ENCODE assay signal across 11 cellular contexts in the genomic region with DNA sequence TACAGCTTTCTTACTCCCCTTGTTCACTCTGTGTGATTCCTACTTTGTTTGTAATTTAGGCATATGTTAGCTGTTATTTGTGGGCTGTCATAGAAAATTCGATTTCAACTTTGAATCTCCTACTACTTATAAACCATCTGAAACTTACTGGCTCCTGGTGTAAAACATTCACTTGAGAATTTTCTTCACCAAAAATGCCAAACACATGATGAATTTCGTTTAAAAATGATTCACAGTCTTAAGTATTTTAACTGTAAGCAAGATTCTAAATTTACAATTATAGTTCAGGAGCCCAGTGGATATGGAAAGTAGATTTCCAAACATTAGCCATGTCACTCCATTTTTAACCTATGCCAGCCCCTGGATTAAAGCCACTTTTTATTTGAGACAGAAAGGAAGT. TPM values are rescaled to one million over a fixed set of nuclear protein-coding genes. Genes with fewer than 3 reads are reported as not detected.
A peak's percentile ranks its signal among the peaks of the same experiment; 100 is the strongest.
DNase-seq lines count a peak whose midpoint lies in the region; ATAC-seq, FAIRE-seq and TF ChIP-seq lines count a peak whose summit lies in the region.
"Had no signal": no experiment of that assay in that cellular context is flagged by ENCODE, and none has a peak within 500 bp of the region (broad histone marks: within the 10 kb centered on the region; RNA-seq: fewer than 3 reads in every experiment).

No MANE protein-coding gene starts in this region.

- no peak overlapping the region for H3K27ac Mint-ChIP-seq in type B pancreatic cell
- H3K27ac Mint-ChIP-seq: T-helper 1 cell treated with Interleukin-12 subunit alpha and Interleukin-12 subunit beta and Interleukin-4 antibody, amounts not matched to agents 30 μg/mL and 1 μg/mL, for 36 hours had no signal

- intact Hi-C loops in GM12878 (cut with micrococcal nuclease; ENCODE audit: unreplicated experiment): no loop called here

- peak; percentile 48 for DNase-seq in HT1080 (ENCODE audit: low read depth)
- DNase-seq in GM12878 (ENCODE audit: low read depth, low spot score): no peak
- peak; percentile 75 for DNase-seq in mesenchymal stem cell
- DNase-seq in type B pancreatic cell (ENCODE audit: extremely low spot score, unreplicated experiment): no peak
- no peak for DNase-seq in epidermal melanocyte (ENCODE audit: insufficient read length, low spot score)
- DNase-seq: activated CD8-positive, alpha-beta memory T cell treated with anti-CD3 and anti-CD28 coated beads, Interleukin-2, amount 50 U/mL, for 4 hours had no signal

- no peak overlapping the region for H2BK5ac ChIP-seq in mesenchymal stem cell (ENCODE audit: low read depth, low read length, poor library complexity, severe bottlenecking)

- H2AFZ ChIP-seq in GM12878 (ENCODE audit: control insufficient read depth, low read depth, low read length): no peak overlapping the region
- H2AFZ ChIP-seq in mesenchymal stem cell (ENCODE audit: low read depth, low read length): no peak overlapping the region

- peaks cover 36% of the 10 kb centered on the region for H3K27me3 Mint-ChIP-seq in type B pancreatic cell

- H2AK5ac ChIP-seq in mesenchymal stem cell (ENCODE audit: low read length, severe bottlenecking): no peak overlapping the region

- H3K4me1 ChIP-seq in GM12878 (ENCODE audit: control insufficient read depth, insufficient read depth, low read length): peaks cover 21% of the 10 kb centered on the region
- peaks cover 6% of the 10 kb centered on the region for H3K4me1 ChIP-seq in mesenchymal stem cell (ENCODE audit: control insufficient read depth, insufficient read depth, low read depth, low read length)

- H3K27me3 ChIP-seq in GM12878 (replicated peaks in 1 of 2; ENCODE audit: control insufficient read depth in 2 of 2, insufficient read depth in 2 of 2, low read length in 1 of 2) (peaks cover 0 to 15% of the 10 kb centered on the region in 2 experiments), mesenchymal stem cell (ENCODE audit: control insufficient read depth in 1 of 2, insufficient read depth in 1 of 2, low read length in 2 of 2) (no peaks in the 10 kb centered on the region)

- SMC1A ChIA-PET in GM12878 (lab: Charles Lee; ENCODE audit: uncharacterized antibody, unreplicated experiment): interaction anchor here (1.0 to 1.1 kb wide), 2 partner anchors 40 to 91 kb away, joined by 3 to 4 read pairs; a partner anchor contains a TSS

- no peak overlapping the region for H3K9ac ChIP-seq in GM12878 (ENCODE audit: control insufficient read depth, insufficient read depth, low read length)
- peak overlapping the region; percentile 94 for H3K9ac ChIP-seq in mesenchymal stem cell (ENCODE audit: low read length)

- no TSS peak for BruUV-seq in GM12878 (replicated peaks; lab: Mats Ljungman, UMichigan)

- no peak overlapping the region for H4K91ac ChIP-seq in mesenchymal stem cell (ENCODE audit: low read length)

- H3K27ac ChIP-seq in GM12878 (ENCODE audit: control insufficient read depth, insufficient read depth) (no peak overlapping the region), mesenchymal stem cell (ENCODE audit: low read length, poor library complexity, severe bottlenecking) (peak overlapping the region; percentile 34)

- no peaks in the 10 kb centered on the region for H4K20me1 ChIP-seq in GM12878 (ENCODE audit: control insufficient read depth, insufficient read depth)

- no peak for TF ChIP-seq CTCF in GM12878 (IDR thresholded peaks at IDR 0.05 in 2 of 3, conservative IDR thresholded peaks at IDR 0.05 in 1 of 3; ENCODE audit: control insufficient read depth in 2 of 3, extremely low read depth in 1 of 3, insufficient read depth in 1 of 3, low read depth in 3 of 3, low read length in 3 of 3)
- TF ChIP-seq CTCF in type B pancreatic cell (conservative IDR thresholded peaks at IDR 0.05): no peak

- H3K36me3 Mint-ChIP-seq in type B pancreatic cell: peaks cover 4% of the 10 kb centered on the region

- no peak for ATAC-seq in GM12878
- ATAC-seq in HG02610 (IDR thresholded peaks at IDR 0.05; ENCODE audit: unreplicated experiment): no peak
- ATAC-seq in HG03095 (IDR thresholded peaks at IDR 0.05; ENCODE audit: unreplicated experiment): no peak

- CTCF ChIA-PET in GM12878 (lab: Yijun Ruan, JAX): interaction anchor here (0.8 to 8.1 kb wide), 3 partner anchors 9 to 91 kb away, joined by 3 to 111 read pairs (median 10); no protein-coding TSS in a partner anchor

- no peak overlapping the region for H3K14ac ChIP-seq in mesenchymal stem cell (ENCODE audit: low read length in 2 of 2)

- H2BK15ac ChIP-seq in mesenchymal stem cell (ENCODE audit: low read depth, poor library complexity, severe bottlenecking): no peak overlapping the region

- H3K4ac ChIP-seq in mesenchymal stem cell (ENCODE audit: low read depth in 1 of 2, low read length in 2 of 2): no peak overlapping the region

- H2BK12ac ChIP-seq in mesenchymal stem cell (ENCODE audit: low read length in 2 of 2): no peak overlapping the region

- no peaks in the 10 kb centered on the region for H3K9me3 ChIP-seq in GM12878 (replicated peaks; ENCODE audit: control insufficient read depth, insufficient read depth, low read length)
- no peaks in the 10 kb centered on the region for H3K9me3 ChIP-seq in mesenchymal stem cell (ENCODE audit: control insufficient read depth, low read length)

- RAD21 ChIA-PET in GM12878 (lab: Charles Lee; ENCODE audit: unreplicated experiment): interaction anchor here (1.4 kb wide), 1 partner anchor 38 kb away, joined by 3 read pairs; no protein-coding TSS in a partner anchor

- POLR2A ChIA-PET in GM12878 (lab: Charles Lee): no interaction called here

- no peak overlapping the region for H4K8ac ChIP-seq in mesenchymal stem cell (ENCODE audit: low read length)

- 0% methylated on average over 2 of the region's 2 CpGs for WGBS in GM12878 (ENCODE audit: insufficient coverage, insufficient replicate concordance, low lambda C conversion rate, missing lambda C conversion rate)
- no CpG with 5 or more reads among the region's 2 CpGs for WGBS in mesenchymal stem cell

- H3K23ac ChIP-seq in mesenchymal stem cell (ENCODE audit: low read length in 2 of 2): no peak overlapping the region

- H3K79me1 ChIP-seq in mesenchymal stem cell (replicated peaks; ENCODE audit: low read length, poor library complexity, severe bottlenecking): peaks cover 1% of the 10 kb centered on the region

- H3K9me3 Mint-ChIP-seq in type B pancreatic cell: no peaks in the 10 kb centered on the region
- H3K9me3 Mint-ChIP-seq: T-helper 1 cell treated with Interleukin-12 subunit alpha and Interleukin-12 subunit beta and Interleukin-4 antibody, amounts not matched to agents 30 μg/mL and 1 μg/mL, for 36 hours had no signal

- no peak overlapping the region for H3K4me3 ChIP-seq in GM12878
- H3K4me3 ChIP-seq in mesenchymal stem cell (ENCODE audit: insufficient read depth in 1 of 2, low read depth in 1 of 2, low read length in 2 of 2): peak overlapping the region in 1 of 2 experiments; percentile 85

- H3K4me3 Mint-ChIP-seq in type B pancreatic cell: peak overlapping the region; percentile 88
- H3K4me3 Mint-ChIP-seq: T-helper 1 cell treated with Interleukin-12 subunit alpha and Interleukin-12 subunit beta and Interleukin-4 antibody, amounts not matched to agents 30 μg/mL and 1 μg/mL, for 36 hours had no signal

- H3K18ac ChIP-seq in mesenchymal stem cell (ENCODE audit: low read depth in 1 of 2, low read length in 2 of 2): no peak overlapping the region

- TF ChIP-seq POLR2A in GM12878 (IDR thresholded peaks at IDR 0.05; ENCODE audit: low read depth, low read length): no peak

- TF ChIP-seq EP300 in GM12878 (IDR thresholded peaks at IDR 0.05; ENCODE audit: borderline replicate concordance in 1 of 2, control insufficient read depth in 1 of 2, low read depth in 2 of 2, low read length in 2 of 2): no peak

- H3K4me1 Mint-ChIP-seq in type B pancreatic cell (ENCODE audit: unreplicated experiment): peaks cover 21% of the 10 kb centered on the region

- no peak overlapping the region for H2BK120ac ChIP-seq in mesenchymal stem cell (ENCODE audit: low read depth, low read length)

- TF ChIP-seq RAD21 in GM12878 (IDR thresholded peaks at IDR 0.05; ENCODE audit: insufficient read depth, low read depth, low read length): no peak

- in situ Hi-C loops in GM12878 (cut with MboI): no loop called here

- H3K79me2 ChIP-seq in GM12878 (ENCODE audit: control insufficient read depth, insufficient read depth, low read length): no peaks in the 10 kb centered on the region

- H3K36me3 ChIP-seq in GM12878 (ENCODE audit: control insufficient read depth in 2 of 2, insufficient read depth in 2 of 2, low read length in 1 of 2) (no peaks in the 10 kb centered on the region), mesenchymal stem cell (ENCODE audit: control insufficient read depth in 1 of 2, insufficient read depth in 2 of 2, low read depth in 1 of 2, low read length in 2 of 2) (no peaks in the 10 kb centered on the region)

- H3K4me2 ChIP-seq in GM12878 (ENCODE audit: control insufficient read depth, insufficient read depth) (no peak overlapping the region), mesenchymal stem cell (ENCODE audit: low read length, poor library complexity, severe bottlenecking) (no peak overlapping the region)

- no peak for FAIRE-seq in GM12878 (lab: Jason Lieb, UNC)
- FAIRE-seq: bronchial epithelial cell had no signal

RNA-seq across cellular contexts. Expression of a gene that starts 3.1 kb away (rescaled TPM):
- 13.1 and 18.1 TPM in 2 replicates for total RNA-seq in HT1080 (2014; rRNA removed; shearing (Covaris generic))
- 9.6 and 12.9 TPM in 2 replicates for polyA plus RNA-seq in HT1080 (2015; cell fraction: cytosol; rRNA removed)
- 8.5 and 8.8 TPM in 2 replicates for polyA plus RNA-seq in HT1080 (2015; cell fraction: nucleus; rRNA removed)
- total RNA-seq in GM12878 (2013; cell fraction: nucleolus; rRNA removed): 0.20 and 0.38 TPM in 2 replicates
- total RNA-seq in GM12878 (2014; rRNA removed) (0.05 and 0.11 TPM in 2 replicates), GM12878 (2014; rRNA removed; fragmentation: Illumina TruSeq; extraction: Trizol) (not detected in 2 replicates), GM12878 (2021) (0.21 and 0.77 TPM in 2 replicates), type B pancreatic cell (ENCODE audit: low replicate concordance) (0.88 and 45.4 TPM in 2 replicates)
- not detected for polyA plus RNA-seq in GM12878 (2011; ENCODE audit: low read depth)
- polyA plus RNA-seq in GM12878 (2011; rRNA removed) (0.04 and 0.10 TPM in 2 replicates), GM12878 (2014; fragmentation: Illumina TruSeq; extraction: Trizol) (0.01 TPM in 1 of 2 replicates, not detected in the other), GM12878 (2014; fragmentation: Nextera tagmentation; extraction: Ambion mirVana) (under 1 TPM; 0.02 to 0.05 TPM), GM12878 (2014; rRNA removed) (0.40 TPM in 1 of 2 replicates, not detected in the other), GM12878 (2016; fragmentation: Nextera tagmentation; extraction: Ambion mirVana) (under 1 TPM; 0.05 to 0.19 TPM)
- polyA plus RNA-seq in GM12878 (2011; cell fraction: cytosol; rRNA removed): 0.12 TPM in 1 of 2 replicates, not detected in the other
- polyA plus RNA-seq in GM12878 (2011; cell fraction: nucleus; rRNA removed): 0.03 and 0.06 TPM in 2 replicates
- 0.06 TPM in 1 of 2 replicates, not detected in the other for polyA plus RNA-seq in GM12878 (2012)
- polyA minus RNA-seq in GM12878 (2011; rRNA and poly(A)+ RNA removed): 0.15 and 0.31 TPM in 2 replicates
- not detected in 2 replicates for polyA minus RNA-seq in GM12878 (2011; cell fraction: cytosol; rRNA and poly(A)+ RNA removed)
- 0.29 and 0.36 TPM in 2 replicates for polyA minus RNA-seq in GM12878 (2011; cell fraction: nucleus; rRNA and poly(A)+ RNA removed)
- polyA plus RNA-seq in mesenchymal stem cell (2013, experiment 1 of 2): 39.3 TPM
- 41.4 TPM for polyA plus RNA-seq in mesenchymal stem cell (2013, experiment 2 of 2)
- polyA plus RNA-seq: neural cell had no signal

RNA-seq across cellular contexts. Expression of a gene that starts 41.0 kb away (rescaled TPM):
- total RNA-seq in HT1080 (2014; rRNA removed; shearing (Covaris generic)): 16.5 and 17.4 TPM in 2 replicates
- polyA plus RNA-seq in HT1080 (2015; cell fraction: cytosol; rRNA removed): 17.2 and 19.7 TPM in 2 replicates
- 24.9 and 29.1 TPM in 2 replicates for polyA plus RNA-seq in HT1080 (2015; cell fraction: nucleus; rRNA removed)
- total RNA-seq in GM12878 (2013; cell fraction: nucleolus; rRNA removed): 47.7 and 58.3 TPM in 2 replicates
- total RNA-seq in GM12878 (2014; rRNA removed) (12.9 and 13.2 TPM in 2 replicates), GM12878 (2014; rRNA removed; fragmentation: Illumina TruSeq; extraction: Trizol) (18.4 and 21.1 TPM in 2 replicates), GM12878 (2021) (15.2 and 15.5 TPM in 2 replicates), type B pancreatic cell (ENCODE audit: low replicate concordance) (14.5 and 20.7 TPM in 2 replicates)
- 10.7 TPM for polyA plus RNA-seq in GM12878 (2011; ENCODE audit: low read depth)
- polyA plus RNA-seq in GM12878 (2011; rRNA removed) (40.3 and 57.9 TPM in 2 replicates), GM12878 (2014; fragmentation: Illumina TruSeq; extraction: Trizol) (24.7 and 28.0 TPM in 2 replicates), GM12878 (2014; fragmentation: Nextera tagmentation; extraction: Ambion mirVana) (10 to 100 TPM; 44.3 to 60.8 TPM), GM12878 (2014; rRNA removed) (9.8 and 12.1 TPM in 2 replicates), GM12878 (2016; fragmentation: Nextera tagmentation; extraction: Ambion mirVana) (10 to 100 TPM; 33.0 to 41.1 TPM)
- polyA plus RNA-seq in GM12878 (2011; cell fraction: cytosol; rRNA removed): 12.5 and 13.1 TPM in 2 replicates
- polyA plus RNA-seq in GM12878 (2011; cell fraction: nucleus; rRNA removed): 23.3 and 27.5 TPM in 2 replicates
- polyA plus RNA-seq in GM12878 (2012): 15.1 and 15.7 TPM in 2 replicates
- 29.3 and 49.2 TPM in 2 replicates for polyA minus RNA-seq in GM12878 (2011; rRNA and poly(A)+ RNA removed)
- polyA minus RNA-seq in GM12878 (2011; cell fraction: cytosol; rRNA and poly(A)+ RNA removed): 6.7 and 13.0 TPM in 2 replicates
- 26.7 and 28.2 TPM in 2 replicates for polyA minus RNA-seq in GM12878 (2011; cell fraction: nucleus; rRNA and poly(A)+ RNA removed)
- polyA plus RNA-seq in mesenchymal stem cell (2013, experiment 1 of 2): 11.6 TPM
- polyA plus RNA-seq in mesenchymal stem cell (2013, experiment 2 of 2): 12.4 TPM

Comparison
In these comparisons a context has a peak if more than half of its experiments do, and no peak if none do; other contexts are left out.
1. DNase-seq: peak in HT1080 (single experiment) and mesenchymal stem cell (single experiment); none in GM12878 (single experiment), type B pancreatic cell (single experiment) and epidermal melanocyte (single experiment).